28 cellular contexts compared by ENCODE assay signal in the genomic region with DNA sequence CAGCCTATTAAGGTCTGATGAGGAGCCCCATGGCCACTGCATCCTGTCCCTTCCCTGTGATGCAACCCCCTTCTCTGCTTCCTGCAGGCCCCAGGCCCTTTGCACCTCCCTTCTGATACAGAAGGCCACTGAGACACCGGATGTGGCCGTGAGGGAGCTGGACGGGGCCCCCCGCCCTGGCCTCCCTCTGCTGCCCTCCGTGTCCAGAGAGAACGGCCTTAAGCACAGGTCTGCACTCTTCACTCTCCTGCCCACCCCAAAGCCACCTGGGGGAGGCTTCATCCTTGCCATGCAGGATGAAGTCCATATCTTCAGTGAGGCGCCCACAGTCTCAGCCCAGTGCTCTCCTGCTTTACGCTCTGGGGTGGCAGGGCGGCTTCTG.
DNase-seq lines count a peak whose midpoint lies in the region; ATAC-seq, FAIRE-seq and TF ChIP-seq lines count a peak whose summit lies in the region.
"Had no signal": no experiment of that assay in that cellular context is flagged by ENCODE, and none has a peak within 500 bp of the region (broad histone marks: within the 10 kb centered on the region; RNA-seq: fewer than 3 reads in every experiment).

No MANE protein-coding gene starts in this region.

- no peak for FAIRE-seq in GM12891 (lab: Jason Lieb, UNC)
- FAIRE-seq: endometrium had no signal

- H3K4me3 Mint-ChIP-seq in activated T-helper 17 cell treated with anti-CD3 and anti-CD28 coated beads, Interleukin-2, amount 50 U/mL, for 72 hours: no peak overlapping the region
- H3K4me3 Mint-ChIP-seq in natural killer cell: no peak overlapping the region
- H3K4me3 Mint-ChIP-seq: activated B cell treated with CpG ODN at 0.5 μM for 24 hours; activated CD4-positive, alpha-beta memory T cell treated with anti-CD3 and anti-CD28 coated beads, Interleukin-2, amount 10 ng/mL, durations not matched to agents 7 days and 5 days; HFFc6 had no signal

- peak; percentile 29 for DNase-seq in cardiac septum (ENCODE audit: low spot score)
- DNase-seq in heart right ventricle: no peak
- DNase-seq in natural killer cell: no peak
- DNase-seq in upper lobe of right lung: peak; percentile 39
- no peak for DNase-seq in GM12891 (ENCODE audit: insufficient read length, low spot score)
- no peak for DNase-seq in prostate gland (ENCODE audit: low spot score)
- DNase-seq: activated B cell treated with CpG ODN at 0.5 μM for 24 hours; activated CD4-positive, alpha-beta memory T cell treated with anti-CD3 and anti-CD28 coated beads, Interleukin-2, amount 10 ng/mL, durations not matched to agents 7 days and 5 days; activated naive CD4-positive, alpha-beta T cell; anterior cingulate cortex; C1 segment of cervical spinal cord; EL; HFFc6; IMR-90; kidney glomerular epithelial cell; NCI-H1105; NCI-H2029; NCI-H226; NCI-H748 treated with DMSO at 0.1 percent for 48 hours; RPMI8226; stimulated activated CD4-positive, alpha-beta T cell treated with anti-CD3 and anti-CD28 coated beads, Interleukin-4, amount 100 ng/mL, for 1 hour; stomach; T1000 had no signal

- TF ChIP-seq CTCF in heart right ventricle (IDR thresholded peaks at IDR 0.05): no peak
- no peak for TF ChIP-seq CTCF in natural killer cell (IDR thresholded peaks at IDR 0.05)
- TF ChIP-seq CTCF in upper lobe of right lung (IDR thresholded peaks at IDR 0.05): no peak
- no peak for TF ChIP-seq CTCF in prostate gland (IDR thresholded peaks at IDR 0.05)

- intact Hi-C loops in cardiac septum (cut with DNase I) (no loop called here), heart right ventricle (cut with DNase I) (no loop called here), natural killer cell (cut with micrococcal nuclease) (no loop called here), upper lobe of right lung (cut with DNase I) (no loop called here), prostate gland (cut with DNase I) (no loop called here)

- H3K27ac ChIP-seq in heart right ventricle (no peak overlapping the region), upper lobe of right lung (no peak overlapping the region), prostate gland (no peak overlapping the region)
- H3K27ac ChIP-seq: neutrophil, stomach, tibial artery had no signal

- H3K36me3 Mint-ChIP-seq in activated T-helper 17 cell treated with anti-CD3 and anti-CD28 coated beads, Interleukin-2, amount 50 U/mL, for 72 hours (ENCODE audit: low read depth): peaks cover 95% of the 10 kb centered on the region
- H3K36me3 Mint-ChIP-seq in natural killer cell: no peaks in the 10 kb centered on the region

- H3K27me3 ChIP-seq in heart right ventricle: peaks cover 0 to 41% (median 34%) of the 10 kb centered on the region in 7 donors
- no peaks in the 10 kb centered on the region for H3K27me3 ChIP-seq in upper lobe of right lung
- H3K27me3 ChIP-seq in prostate gland (replicated peaks; ENCODE audit: insufficient read depth): no peaks in the 10 kb centered on the region
- H3K27me3 ChIP-seq: neutrophil had no signal

- H3K9me3 ChIP-seq in heart right ventricle: no peaks in the 10 kb centered on the region
- H3K9me3 ChIP-seq in upper lobe of right lung: no peaks in the 10 kb centered on the region
- H3K9me3 ChIP-seq in prostate gland: no peaks in the 10 kb centered on the region
- H3K9me3 ChIP-seq: neutrophil, stomach, tibial artery had no signal

- H3K27ac Mint-ChIP-seq in activated T-helper 17 cell treated with anti-CD3 and anti-CD28 coated beads, Interleukin-2, amount 50 U/mL, for 72 hours: peak overlapping the region; percentile 76
- H3K27ac Mint-ChIP-seq in natural killer cell: peak overlapping the region; percentile 53 to 73
- H3K27ac Mint-ChIP-seq: activated B cell treated with CpG ODN at 0.5 μM for 24 hours; activated CD4-positive, alpha-beta memory T cell treated with anti-CD3 and anti-CD28 coated beads, Interleukin-2, amount 10 ng/mL, durations not matched to agents 7 days and 5 days; HFFc6 had no signal

- peaks cover 0 to 4% (median 0%) of the 10 kb centered on the region in 9 donors for H3K4me1 ChIP-seq in heart right ventricle
- H3K4me1 ChIP-seq in upper lobe of right lung: no peaks in the 10 kb centered on the region
- H3K4me1 ChIP-seq in prostate gland (replicated peaks): no peaks in the 10 kb centered on the region
- H3K4me1 ChIP-seq: stomach, tibial artery had no signal

- WGBS in heart right ventricle, 2 donors: 90 to 93% methylated on average over 9 of the region's 9 CpGs
- WGBS in prostate gland: 93% methylated on average over 9 of the region's 9 CpGs

- H3K9me3 Mint-ChIP-seq in activated T-helper 17 cell treated with anti-CD3 and anti-CD28 coated beads, Interleukin-2, amount 50 U/mL, for 72 hours: no peaks in the 10 kb centered on the region
- H3K9me3 Mint-ChIP-seq in natural killer cell: no peaks in the 10 kb centered on the region
- H3K9me3 Mint-ChIP-seq: activated B cell treated with CpG ODN at 0.5 μM for 24 hours; activated CD4-positive, alpha-beta memory T cell treated with anti-CD3 and anti-CD28 coated beads, Interleukin-2, amount 10 ng/mL, durations not matched to agents 7 days and 5 days; HFFc6 had no signal

- H3K4me3 ChIP-seq in heart right ventricle (no peak overlapping the region), upper lobe of right lung (no peak overlapping the region), prostate gland (no peak overlapping the region)
- H3K4me3 ChIP-seq: stomach, tibial artery had no signal

- H3K36me3 ChIP-seq in heart right ventricle: no peaks in the 10 kb centered on the region
- no peaks in the 10 kb centered on the region for H3K36me3 ChIP-seq in upper lobe of right lung
- no peaks in the 10 kb centered on the region for H3K36me3 ChIP-seq in prostate gland
- H3K36me3 ChIP-seq: neutrophil, tibial artery had no signal

- no peak for ATAC-seq in heart right ventricle
- ATAC-seq in activated T-helper 17 cell treated with anti-CD3 and anti-CD28 coated beads, Interleukin-2, amount 50 U/mL, for 72 hours (replicated peaks): no peak
- ATAC-seq in natural killer cell: no peak
- no peak for ATAC-seq in upper lobe of right lung
- no peak for ATAC-seq in GM21390 (IDR thresholded peaks at IDR 0.05; ENCODE audit: unreplicated experiment)

- peaks cover 10% of the 10 kb centered on the region for H3K4me1 Mint-ChIP-seq in activated T-helper 17 cell treated with anti-CD3 and anti-CD28 coated beads, Interleukin-2, amount 50 U/mL, for 72 hours
- peaks cover 0 to 5% of the 10 kb centered on the region in 2 donors for H3K4me1 Mint-ChIP-seq in natural killer cell
- H3K4me1 Mint-ChIP-seq: activated B cell treated with CpG ODN at 0.5 μM for 24 hours; activated CD4-positive, alpha-beta memory T cell treated with anti-CD3 and anti-CD28 coated beads, Interleukin-2, amount 10 ng/mL, durations not matched to agents 7 days and 5 days had no signal

- H3K27me3 Mint-ChIP-seq in activated T-helper 17 cell treated with anti-CD3 and anti-CD28 coated beads, Interleukin-2, amount 50 U/mL, for 72 hours: no peaks in the 10 kb centered on the region
- no peaks in the 10 kb centered on the region for H3K27me3 Mint-ChIP-seq in natural killer cell (ENCODE audit: low read depth in 2 of 2)
- H3K27me3 Mint-ChIP-seq: activated B cell treated with CpG ODN at 0.5 μM for 24 hours; activated CD4-positive, alpha-beta memory T cell treated with anti-CD3 and anti-CD28 coated beads, Interleukin-2, amount 10 ng/mL, durations not matched to agents 7 days and 5 days had no signal

- no peak for TF ChIP-seq POLR2A in GM12891 (IDR thresholded peaks at IDR 0.05; ENCODE audit: low read depth, low read length)
- no peak for TF ChIP-seq POLR2A in prostate gland (IDR thresholded peaks at IDR 0.05)

TF ChIP-seq in GM12891, 5 proteins besides CTCF, POLR2A, EP300 and RAD21:
- TF ChIP-seq SPI1 (IDR thresholded peaks at IDR 0.05; ENCODE audit: low read depth, low read length): no peak
- TF ChIP-seq POLR2AphosphoS5 (IDR thresholded peaks at IDR 0.05; ENCODE audit: low read depth, low read length): no peak
- no peak for TF ChIP-seq POU2F2 (IDR thresholded peaks at IDR 0.05; ENCODE audit: low read depth, low read length)
- no peak for TF ChIP-seq PAX5 (IDR thresholded peaks at IDR 0.05; ENCODE audit: insufficient read depth, low read length, severe bottlenecking)
- no peak for TF ChIP-seq TAF1 (IDR thresholded peaks at IDR 0.05; ENCODE audit: low read depth, low read length)

Comparison
In these comparisons a context has a peak if more than half of its experiments do, and no peak if none do; other contexts are left out.
1. DNase-seq: peak in cardiac septum (single experiment) and upper lobe of right lung (single experiment); none in heart right ventricle (0 of 2), natural killer cell (single experiment), GM12891 (single experiment) and prostate gland (single experiment).